29 cellular contexts compared by ENCODE assay signal in genomic region chr2:123688504-123688903, GRCh38.
"Had no signal": no experiment of that assay in that cellular context is flagged by ENCODE, and none has a peak within 500 bp of the region (broad histone marks: within the 10 kb centered on the region; RNA-seq: fewer than 3 reads in every experiment).

No MANE protein-coding gene starts in this region.

- H3K36me3 ChIP-seq: brain microvascular endothelial cell, SJCRH30 had no signal

- H3K27me3 ChIP-seq: brain microvascular endothelial cell, SJCRH30 had no signal

- ATAC-seq: activated CD8-positive, alpha-beta T cell treated with anti-CD3 and anti-CD28 coated beads for 36 hours; activated T-cell treated with anti-CD3 and anti-CD28 coated beads, Interleukin-2, amount 50 U/mL, for 72 hours; activated T-helper 17 cell treated with anti-CD3 and anti-CD28 coated beads, Interleukin-2, amount 50 U/mL, for 72 hours; Panc1 had no signal

- H3K9me3 ChIP-seq: SJCRH30 had no signal

- H3K27ac ChIP-seq: brain microvascular endothelial cell, KMS-11, SJCRH30, SK-N-MC had no signal

- H3K9ac ChIP-seq: KMS-11 had no signal

- DNase-seq: activated CD4-positive, alpha-beta T cell treated with anti-CD3 and anti-CD28 coated beads, Interleukin-2, amount 10 ng/mL, durations not matched to agents 24 days and 14 days; activated CD4-positive, alpha-beta T cell treated with anti-CD3 and anti-CD28 coated beads, Interleukin-2, amount 50 U/mL, for 4 hours; activated CD8-positive, alpha-beta T cell treated with anti-CD3 and anti-CD28 coated beads for 36 hours; activated effector memory CD4-positive, alpha-beta T cell treated with anti-CD3 and anti-CD28 coated beads, Interleukin-2, amount 50 U/mL, for 16 hours; activated naive CD4-positive, alpha-beta T cell; activated naive CD4-positive, alpha-beta T cell treated with anti-CD3 and anti-CD28 coated beads, Interleukin-2, amount 50 U/mL, for 16 hours; activated naive CD8-positive, alpha-beta T cell treated with anti-CD3 and anti-CD28 coated beads for 36 hours; activated T-cell treated with anti-CD3 and anti-CD28 coated beads, Interleukin-2, amount 50 U/mL, for 1 hour; activated T-cell treated with anti-CD3 and anti-CD28 coated beads, Interleukin-2, amount 50 U/mL, for 72 hours; amniotic stem cell; aorta; brain microvascular endothelial cell; central memory CD4-positive, alpha-beta T cell; MM.1S; MV-4-11; NCI-H1092; NCI-H146; NCI-H187 treated with DMSO at 0.1 percent for 48 hours; NCI-H2081 treated with DMSO at 0.1 percent for 48 hours; NCI-H2227 treated with DMSO at 0.1 percent for 48 hours; NCI-H526; NCI-H748 treated with DMSO at 0.1 percent for 48 hours; SHP77; T1000 had no signal

- H3K4me2 ChIP-seq: KMS-11 had no signal

- H3K4me3 ChIP-seq: SJCRH30, SK-N-MC had no signal
